ENCODE assay signal across 8 cellular contexts in genomic region chr4:177309525-177310371, GRCh38. TPM values are rescaled to one million over a fixed set of nuclear protein-coding genes. Genes with fewer than 3 reads are reported as not detected.
DNase-seq lines count a peak whose midpoint lies in the region; ATAC-seq and TF ChIP-seq lines count a peak whose summit lies in the region.

Gene NEIL3, plus strand, starts transcription at chr4:177309874. Its CDS starts 80 bp downstream, at chr4:177309954.

- no peak for TF ChIP-seq EP300 in esophagus muscularis mucosa (IDR thresholded peaks at IDR 0.05)

- peak within 1 kb of the TSS; percentile 30; the same call in 1 of the 3 replicates for H2BK15ac ChIP-seq in IMR-90 (ENCODE audit: low read depth, low read length)

- H2BK120ac ChIP-seq in IMR-90 (ENCODE audit: low read depth, low read length), result peak within 1 kb of the TSS; percentile 86

- H3K79me1 ChIP-seq in IMR-90 (ENCODE audit: low read depth in 1 of 2, low read length in 2 of 2), result peaks cover 5% of the 10 kb centered on the region in 2 experiments; a peak in 2 of 4 replicates

- H3K4me3 ChIP-seq in IMR-90 (ENCODE audit: insufficient read depth, low read depth, low read length) (peak within 1 kb of the TSS; percentile 87), esophagus muscularis mucosa (peak within 1 kb of the TSS; percentile 59 to 70 (median 63))

- H4K91ac ChIP-seq in IMR-90 (ENCODE audit: insufficient read depth, low read depth, low read length), result peak within 1 kb of the TSS; percentile 70

- H3K23ac ChIP-seq in IMR-90 (ENCODE audit: low read depth, low read length), result peak within 1 kb of the TSS; percentile 65; the same call in 1 of the 2 replicates

- WGBS in IMR-90 (ENCODE audit: extremely low coverage in 2 of 2, insufficient read length in 1 of 2), 2 experiments, result 0% methylated on average over 10 of the region's 52 CpGs; no CpG with 5 or more reads in 1 of the 2 experiments
- WGBS in esophagus muscularis mucosa, result under 1% methylated on average over 31 of the region's 52 CpGs

- in situ Hi-C loops in IMR-90 (cut with MboI; ENCODE audit: low sequenced_read_pairs), result no loop called here

- H3K27ac ChIP-seq in IMR-90 (ENCODE audit: insufficient read depth, low read length), result peak within 1 kb of the TSS; percentile 45
- no peak within 1 kb of the TSS for H3K27ac ChIP-seq in esophagus muscularis mucosa (replicated peaks in 1 of 4)

- H3K9me3 ChIP-seq in IMR-90 (ENCODE audit: control insufficient read depth, insufficient read depth, low read length) (no peaks in the 10 kb centered on the region), esophagus muscularis mucosa (no peaks in the 10 kb centered on the region)

- H3K9ac ChIP-seq in IMR-90 (ENCODE audit: low read depth, low read length), result peak within 1 kb of the TSS; percentile 36; the same call in 1 of the 2 replicates

- intact Hi-C loops in IMR-90 (cut with micrococcal nuclease) (no loop called here), esophagus muscularis mucosa (cut with DNase I) (no loop called here)

- no peak for TF ChIP-seq CTCF in IMR-90 (conservative IDR thresholded peaks at IDR 0.05; ENCODE audit: low read depth, low read length)
- TF ChIP-seq CTCF in esophagus muscularis mucosa (IDR thresholded peaks at IDR 0.05), result no peak

- H4K8ac ChIP-seq in IMR-90 (ENCODE audit: low read depth in 2 of 2, low read length in 2 of 2), result peak within 1 kb of the TSS; percentile 34 to 93

- H3K9me1 ChIP-seq in IMR-90 (ENCODE audit: insufficient read depth, low read length), result peaks cover 5% of the 10 kb centered on the region

- POLR2A ChIA-PET in IMR-90 (lab: Charles Lee; ENCODE audit: unreplicated experiment), result interaction anchor here (0.6 kb wide), 1 partner anchor 390 kb away, joined by 6 read pairs; no protein-coding TSS in a partner anchor

- no TSS peak for BruUV-seq in IMR-90 (replicated peaks; lab: Mats Ljungman, UMichigan)

- TF ChIP-seq POLR2A in IMR-90 (IDR thresholded peaks at IDR 0.05; ENCODE audit: low read depth, low read length), result no peak
- TF ChIP-seq POLR2A in esophagus muscularis mucosa (IDR thresholded peaks at IDR 0.05; ENCODE audit: low read depth), result no peak

- ATAC-seq in GM21529 (IDR thresholded peaks at IDR 0.05; ENCODE audit: unreplicated experiment) (peak; percentile 89), IMR-90 (ENCODE audit: low read depth) (peak; percentile 88)

- H3K4me2 ChIP-seq in IMR-90 (ENCODE audit: low read depth, low read length), result peak within 1 kb of the TSS; percentile 88

- dilution Hi-C loops in IMR-90 (cut with HindIII; ENCODE audit: low sequenced_read_pairs, unreplicated experiment), result no loop called here

- H4K5ac ChIP-seq in IMR-90 (ENCODE audit: low read depth, low read length), result peak within 1 kb of the TSS; percentile 85

- H3K56ac ChIP-seq in IMR-90 (ENCODE audit: extremely low read depth, insufficient read depth, low read length), result peak within 1 kb of the TSS; percentile 57; the same call in 1 of the 2 replicates

- peak within 1 kb of the TSS; percentile 94 for H2AFZ ChIP-seq in IMR-90 (replicated peaks; ENCODE audit: low read length, poor library complexity)

- H2BK5ac ChIP-seq in IMR-90 (ENCODE audit: low read depth, low read length, poor library complexity, severe bottlenecking), result peak within 1 kb of the TSS; percentile 36

- H3K4me1 ChIP-seq in IMR-90 (ENCODE audit: control insufficient read depth, insufficient read depth, low read length) (peaks cover 6% of the 10 kb centered on the region), esophagus muscularis mucosa (peaks cover 8 to 28% (median 16%) of the 10 kb centered on the region in 4 donors)

- H3K27me3 ChIP-seq in IMR-90 (ENCODE audit: control insufficient read depth, insufficient read depth, low read length) (no peaks in the 10 kb centered on the region), esophagus muscularis mucosa (no peaks in the 10 kb centered on the region)

- H2AK5ac ChIP-seq in IMR-90 (ENCODE audit: low read depth, low read length), result peak within 1 kb of the TSS; percentile 92; the same call in 1 of the 2 replicates

- H4K20me1 ChIP-seq in IMR-90 (ENCODE audit: insufficient read depth, low read length), result no peaks in the 10 kb centered on the region

- H3K4ac ChIP-seq in IMR-90 (ENCODE audit: low read depth, low read length), result peak within 1 kb of the TSS; percentile 89

- peak within 1 kb of the TSS; percentile 92 for H3K14ac ChIP-seq in IMR-90 (replicated peaks; ENCODE audit: low read depth, low read length)

- CTCF ChIA-PET in IMR-90 (lab: Yijun Ruan, JAX), result interaction anchor here (0.6 to 4.4 kb wide), 4 partner anchors 8 to 1008 kb away, joined by 3 to 16 read pairs (median 4); no protein-coding TSS in a partner anchor

- H3K36me3 ChIP-seq in IMR-90 (ENCODE audit: control insufficient read depth, insufficient read depth, low read length) (no peaks in the 10 kb centered on the region), esophagus muscularis mucosa (no peaks in the 10 kb centered on the region)

- TF ChIP-seq RAD21 in IMR-90 (IDR thresholded peaks at IDR 0.05; ENCODE audit: low read length), result no peak

- peak within 1 kb of the TSS; percentile 80 for H2AK9ac ChIP-seq in IMR-90 (replicated peaks; ENCODE audit: low read depth, low read length, poor library complexity)

- peak within 1 kb of the TSS; percentile 28 for H3K18ac ChIP-seq in IMR-90 (ENCODE audit: low read depth, low read length)

- H2BK20ac ChIP-seq in IMR-90 (ENCODE audit: low read depth, low read length), result peak within 1 kb of the TSS; percentile 75

- peak; percentile 64 for DNase-seq in DMS153 (lab: John Stamatoyannopoulos, UW)
- peak; percentile 79 for DNase-seq in IMR-90
- peak; percentile 67 for DNase-seq in OCI-M2 (lab: John Stamatoyannopoulos, UW; ENCODE audit: unreplicated experiment)
- DNase-seq in activated T-cell treated with anti-CD3 and anti-CD28 coated beads for 4 hours, result peak; percentile 96
- DNase-seq in esophagus muscularis mucosa (ENCODE audit: extremely low spot score), result peak; percentile 94
- peak; percentile 93 for DNase-seq in myocyte (ENCODE audit: low read depth)
- peak; percentile 91 to 92 for DNase-seq in stimulated activated CD8-positive, alpha-beta memory T cell treated with anti-CD3 and anti-CD28 coated beads, Interleukin-7, amount 100 ng/mL, for 4 hours (ENCODE audit: low read depth in 2 of 2)

TF ChIP-seq in IMR-90, 13 proteins besides CTCF, POLR2A, EP300 and RAD21:
- TF ChIP-seq FOS (IDR thresholded peaks at IDR 0.05; ENCODE audit: low read depth, low read length) (no peak), RCOR1 (IDR thresholded peaks at IDR 0.05; ENCODE audit: insufficient replicate concordance, low read length) (no peak), MAZ (IDR thresholded peaks at IDR 0.05; ENCODE audit: borderline replicate concordance, low read depth, low read length) (no peak), NFE2L2 (IDR thresholded peaks at IDR 0.05; ENCODE audit: low read depth, low read length) (no peak), USF2 (IDR thresholded peaks at IDR 0.05; ENCODE audit: low read depth, low read length) (no peak), CHD1 (IDR thresholded peaks at IDR 0.05; ENCODE audit: low read depth, low read length) (no peak), MXI1 (IDR thresholded peaks at IDR 0.05; ENCODE audit: borderline replicate concordance, low read depth, low read length) (peak; percentile 97), BHLHE40 (IDR thresholded peaks at IDR 0.05; ENCODE audit: low read depth, low read length) (no peak), CEBPB (IDR thresholded peaks at IDR 0.05; ENCODE audit: low read depth, low read length) (no peak)

RNA-seq across cellular contexts. Expression of gene NEIL3, which starts in this region (rescaled TPM):
- 7.9 and 10.3 TPM in 2 replicates for total RNA-seq in IMR-90 (2012; rRNA removed)
- 4.4 and 4.5 TPM in 2 replicates for polyA plus RNA-seq in IMR-90 (2012; rRNA removed)
- 0.88 and 1.8 TPM in 2 replicates for polyA plus RNA-seq in IMR-90 (2012; cell fraction: cytosol; rRNA removed)
- 1.1 and 3.3 TPM in 2 replicates for polyA plus RNA-seq in IMR-90 (2012; cell fraction: nucleus; rRNA removed; ENCODE audit: low replicate concordance)
- total RNA-seq in esophagus muscularis mucosa, result under 1 TPM in 2 of 4 donors, not detected in 2; 0.11 to 0.50 TPM
- 0.16 and 0.53 TPM in 2 replicates for total RNA-seq in myocyte
- 0.04 TPM for polyA plus RNA-seq in myocyte (2012)

Comparison
In these comparisons a context has a peak if more than half of its experiments do, and no peak if none do; other contexts are left out.
1. Peak in DNase-seq and H3K4me3 ChIP-seq in esophagus muscularis mucosa; RNA of the gene not detected or under 1 TPM.
2. Peak in DNase-seq in myocyte; RNA of the gene not detected or under 1 TPM.